Comparison of ENCODE assay signal across 8 cellular contexts in the genomic region with DNA sequence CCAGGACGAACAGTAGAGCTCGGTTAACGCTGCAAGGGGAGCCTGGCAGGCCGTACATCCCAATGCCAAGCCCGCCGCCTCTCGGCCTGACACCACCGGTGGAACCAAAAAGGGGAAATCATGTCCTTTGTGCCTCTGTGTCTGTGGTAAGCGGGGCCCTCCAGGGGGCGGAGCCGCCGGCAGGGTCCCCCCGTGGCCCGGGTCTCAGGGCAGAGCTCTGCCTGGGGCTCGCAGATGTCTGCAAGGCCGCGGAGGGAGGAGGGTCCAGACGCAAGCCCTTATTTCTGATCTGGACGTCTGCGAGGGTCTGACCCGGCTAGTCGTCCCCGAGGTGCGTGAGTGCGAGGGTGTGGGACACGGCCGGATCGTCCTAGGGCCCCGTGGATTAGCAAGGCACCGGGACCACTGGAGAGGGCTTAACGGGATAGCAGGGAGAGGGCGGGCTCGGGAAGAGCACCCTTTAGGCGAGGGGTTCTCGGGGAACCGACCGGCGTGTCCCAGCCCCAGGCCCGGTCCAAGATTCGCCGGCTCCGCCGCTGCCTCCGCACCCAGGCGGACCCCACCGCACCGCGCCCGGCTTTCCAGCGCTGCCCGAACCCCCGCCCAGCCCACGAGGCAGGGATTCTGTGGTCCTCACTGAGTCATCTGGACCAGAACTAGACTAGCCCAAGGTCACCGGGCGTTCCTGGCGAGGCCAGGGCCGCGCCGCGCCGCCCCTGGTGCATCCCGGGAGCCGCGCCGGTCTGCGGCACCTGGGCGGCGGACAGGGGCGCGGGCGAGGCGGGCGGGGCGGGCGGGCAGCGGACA. TPM values are rescaled to one million over a fixed set of nuclear protein-coding genes. Genes with fewer than 3 reads are reported as not detected.
DNase-seq lines count a peak whose midpoint lies in the region; ATAC-seq and TF ChIP-seq lines count a peak whose summit lies in the region.

No MANE protein-coding gene starts in this region.

- no peaks in the 10 kb centered on the region for H3K9me3 Mint-ChIP-seq in neural crest cell

- peak; percentile 8 for ATAC-seq in HG02852 (IDR thresholded peaks at IDR 0.05; ENCODE audit: unreplicated experiment)
- ATAC-seq in GM21737 (IDR thresholded peaks at IDR 0.05; ENCODE audit: unreplicated experiment): no peak

- TF ChIP-seq CTCF in GM12875 (IDR thresholded peaks at IDR 0.05; ENCODE audit: borderline replicate concordance, insufficient read depth, low read depth, low read length) (peak; percentile 16; the same call in 1 of the 2 replicates), foreskin fibroblast (IDR thresholded peaks at IDR 0.05; ENCODE audit: low read depth, low read length) (peak; percentile 9), neural crest cell (conservative IDR thresholded peaks at IDR 0.05) (peak; percentile 27)

- peak overlapping the region; percentile 99 for H3K27ac Mint-ChIP-seq in neural crest cell (ENCODE audit: unreplicated experiment)

- no peaks in the 10 kb centered on the region for H3K36me3 Mint-ChIP-seq in neural crest cell (ENCODE audit: low read depth)

- H3K27me3 Mint-ChIP-seq in neural crest cell (ENCODE audit: low read depth): no peaks in the 10 kb centered on the region

- H3K4me3 ChIP-seq in GM12875 (ENCODE audit: low read depth, low read length) (peak overlapping the region; percentile 92), foreskin fibroblast (ENCODE audit: low read depth in 1 of 2, low read length in 2 of 2) (peak overlapping the region; percentile 55 to 65)

- DNase-seq in RKO (ENCODE audit: low spot score) (peak; percentile 19), foreskin fibroblast (peak; percentile 41 to 72), neural crest cell (ENCODE audit: low read depth, low spot score) (peak; percentile 56), stromal cell of bone marrow (ENCODE audit: low read depth) (peak; percentile 9)
- DNase-seq in activated T-helper 9 cell treated with anti-CD3 and anti-CD28 coated beads, Interleukin-2, amount 50 U/mL, for 16 hours (ENCODE audit: low read depth): peak; percentile 29

- H3K4me1 Mint-ChIP-seq in neural crest cell: peaks cover 21% of the 10 kb centered on the region

- peak overlapping the region; percentile 97 for H3K4me3 Mint-ChIP-seq in neural crest cell

RNA-seq across cellular contexts. Expression of gene FAM193A, which starts 0.9 kb away (rescaled TPM):
- 45.5 and 45.8 TPM in 2 replicates for total RNA-seq in neural crest cell
